Comparison of ENCODE assay signal across 14 cellular contexts in genomic region chr22:44957267-44957905, GRCh38. TPM values are rescaled to one million over a fixed set of nuclear protein-coding genes. Genes with fewer than 3 reads are reported as not detected.
A peak's percentile ranks its signal among the peaks of the same experiment; 100 is the strongest.
DNase-seq lines count a peak whose midpoint lies in the region; ATAC-seq and TF ChIP-seq lines count a peak whose summit lies in the region.
"Had no signal": no experiment of that assay in that cellular context is flagged by ENCODE, and none has a peak within 500 bp of the region (broad histone marks: within the 10 kb centered on the region; RNA-seq: fewer than 3 reads in every experiment).

No MANE protein-coding gene starts in this region.

- H3K36me3 ChIP-seq in HEK293 (ENCODE audit: control insufficient read depth in 2 of 2, insufficient read depth in 1 of 2, low read length in 2 of 2) (no peaks in the 10 kb centered on the region), iPS-20b (ENCODE audit: insufficient read depth, low read depth, low read length) (peaks cover 8% of the 10 kb centered on the region), MM.1S (replicated peaks; ENCODE audit: insufficient read depth, low read length) (no peaks in the 10 kb centered on the region)
- H3K36me3 ChIP-seq: SJSA1 had no signal

- H3K9me3 ChIP-seq in HEK293 (ENCODE audit: control insufficient read depth, insufficient read depth, low read depth, low read length), result no peaks in the 10 kb centered on the region
- no peaks in the 10 kb centered on the region for H3K9me3 ChIP-seq in iPS-20b (ENCODE audit: insufficient read depth, low read depth, low read length)
- no peaks in the 10 kb centered on the region for H3K9me3 ChIP-seq in MM.1S (replicated peaks; ENCODE audit: insufficient read depth, low read length)
- H3K9me3 ChIP-seq: SJSA1 had no signal

- H3K4me2 ChIP-seq in MM.1S (ENCODE audit: low read depth, low read length), result no peak overlapping the region

- H3K27ac ChIP-seq in HEK293 (ENCODE audit: extremely low read depth, low read depth, low read length) (no peak overlapping the region), iPS-20b (ENCODE audit: low read length) (no peak overlapping the region), MM.1S (ENCODE audit: low read length) (no peak overlapping the region)
- H3K27ac ChIP-seq: SJSA1, VCaP had no signal

- H3K79me2 ChIP-seq in MM.1S (ENCODE audit: low read length), result no peaks in the 10 kb centered on the region

- no peaks in the 10 kb centered on the region for H3K4me1 ChIP-seq in HEK293 (ENCODE audit: control insufficient read depth, insufficient read depth, low read length)
- H3K4me1 ChIP-seq in iPS-20b (ENCODE audit: insufficient read depth, low read length), result peaks cover 47% of the 10 kb centered on the region; the same call in 1 of the 2 replicates
- H3K4me1 ChIP-seq in MM.1S (ENCODE audit: low read length), result no peaks in the 10 kb centered on the region
- H3K4me1 ChIP-seq: SJSA1 had no signal

- H2AFZ ChIP-seq in MM.1S (ENCODE audit: low read length), result no peak overlapping the region

- H3K9me2 ChIP-seq in MM.1S (replicated peaks; ENCODE audit: insufficient read depth, low read length), result no peaks in the 10 kb centered on the region

- ATAC-seq in WTC11, result peak; percentile 69
- ATAC-seq in HG03521 (IDR thresholded peaks at IDR 0.05; ENCODE audit: unreplicated experiment), result no peak
- ATAC-seq: activated T-cell treated with anti-CD3 and anti-CD28 coated beads, Interleukin-2, amount 50 U/mL, for 72 hours had no signal

- H3K9ac ChIP-seq in iPS-20b (ENCODE audit: low read depth, low read length), result peak overlapping the region; percentile 60; the same call in 1 of the 2 replicates
- H3K9ac ChIP-seq in MM.1S (ENCODE audit: low read length), result no peak overlapping the region

- no peak for DNase-seq in AG10803 (ENCODE audit: low read depth)
- DNase-seq in WTC11 (ENCODE audit: low spot score), result peak; percentile 53
- no peak for DNase-seq in MM.1S
- no peak for DNase-seq in ecto neural progenitor cell (ENCODE audit: low spot score)
- DNase-seq in COLO668 (lab: John Stamatoyannopoulos, UW; ENCODE audit: unreplicated experiment), result no peak
- DNase-seq: activated T-cell treated with anti-CD3 and anti-CD28 coated beads, Interleukin-2, amount 50 U/mL, for 72 hours; aorta; midbrain; NCI-H82 had no signal

- no peaks in the 10 kb centered on the region for H3K27me3 Mint-ChIP-seq in WTC11 (ENCODE audit: low read depth)

- no peak overlapping the region; the same call in 1 of the 2 replicates for H3K4me3 Mint-ChIP-seq in WTC11
- H3K4me3 Mint-ChIP-seq: activated T-cell treated with anti-CD3 and anti-CD28 coated beads, Interleukin-2, amount 50 U/mL, for 72 hours had no signal

- CTCF ChIA-PET in HEK293 (lab: Yijun Ruan, JAX), result interaction anchor here (0.7 kb wide), 3 partner anchors 57 to 141 kb away, joined by 3 to 4 read pairs (median 3); no protein-coding TSS in a partner anchor
- CTCF ChIA-PET in WTC11 (lab: Charles Lee), result interaction anchor here (0.7 to 1.2 kb wide), 5 partner anchors 12 to 126 kb away, joined by 3 to 5 read pairs (median 3); no protein-coding TSS in a partner anchor

- H3F3A ChIP-seq in MM.1S (ENCODE audit: insufficient read depth, low read length), result no peaks in the 10 kb centered on the region

- TF ChIP-seq CTCF in AG10803 (conservative IDR thresholded peaks at IDR 0.05; ENCODE audit: low read length), result peak; percentile 19
- TF ChIP-seq CTCF in HEK293 (tag by site-specific recombination; IDR thresholded peaks at IDR 0.05), result no peak
- no peak; the same call in 1 of the 2 replicates for TF ChIP-seq CTCF in WTC11 (IDR thresholded peaks at IDR 0.05)
- no peak for TF ChIP-seq CTCF in MM.1S (IDR thresholded peaks at IDR 0.05; ENCODE audit: low read length)

- H3K4me1 Mint-ChIP-seq in WTC11, result peaks cover 87% of the 10 kb centered on the region

- H3K9me3 Mint-ChIP-seq in WTC11, result peaks cover 6% of the 10 kb centered on the region
- H3K9me3 Mint-ChIP-seq: activated T-cell treated with anti-CD3 and anti-CD28 coated beads, Interleukin-2, amount 50 U/mL, for 72 hours had no signal

- no peaks in the 10 kb centered on the region for H4K20me1 ChIP-seq in MM.1S (ENCODE audit: insufficient read depth, low read length)

- peaks cover 29% of the 10 kb centered on the region for H3K36me3 Mint-ChIP-seq in WTC11

- POLR2A ChIA-PET in HEK293 (lab: Yijun Ruan, JAX) (no interaction called here), WTC11 (lab: Charles Lee) (no interaction called here)

- H3K27me3 ChIP-seq in iPS-20b (ENCODE audit: insufficient read depth, low read length) (no peaks in the 10 kb centered on the region), MM.1S (replicated peaks; ENCODE audit: insufficient read depth, low read length) (peaks cover 95% of the 10 kb centered on the region)

- H3K4me3 ChIP-seq in AG10803 (ENCODE audit: low read length) (no peak overlapping the region), HEK293 (ENCODE audit: low read depth, low read length) (no peak overlapping the region), iPS-20b (ENCODE audit: low read length) (no peak overlapping the region; the same call in 1 of the 2 replicates), MM.1S (ENCODE audit: low read length) (no peak overlapping the region)
- H3K4me3 ChIP-seq: SJSA1 had no signal

- H3K27ac Mint-ChIP-seq in WTC11, result peak overlapping the region; percentile 47
- H3K27ac Mint-ChIP-seq: activated T-cell treated with anti-CD3 and anti-CD28 coated beads, Interleukin-2, amount 50 U/mL, for 72 hours had no signal

TF ChIP-seq in HEK293, 187 proteins besides CTCF, POLR2A, EP300 and RAD21:
- TF ChIP-seq ZNF341 (tag by site-specific recombination; IDR thresholded peaks at IDR 0.05; ENCODE audit: low read depth) (no peak), ZIC2 (tag by site-specific recombination; IDR thresholded peaks at IDR 0.05) (peak; percentile 69)

TF ChIP-seq in WTC11, 78 proteins besides CTCF, POLR2A, EP300 and RAD21 (continues in another document):
- TF ChIP-seq ZNF423 (CRISPR knock-in tag; IDR thresholded peaks at IDR 0.05) (peak; percentile 53), RORB (CRISPR knock-in tag; IDR thresholded peaks at IDR 0.05) (no peak), SOX15 (CRISPR knock-in tag; IDR thresholded peaks at IDR 0.05) (no peak), MXD4 (CRISPR knock-in tag; IDR thresholded peaks at IDR 0.05; ENCODE audit: borderline replicate concordance) (no peak), GABPB1 (CRISPR knock-in tag; IDR thresholded peaks at IDR 0.05) (no peak), ZNF317 (CRISPR knock-in tag; IDR thresholded peaks at IDR 0.05; ENCODE audit: borderline replicate concordance, low read depth) (0 out of 2 replicates have a peak, but pooled peaks have one; percentile 29), ZNF219 (CRISPR knock-in tag; IDR thresholded peaks at IDR 0.05; ENCODE audit: borderline replicate concordance) (no peak), ETV6 (CRISPR knock-in tag; IDR thresholded peaks at IDR 0.05) (no peak), ESRRA (CRISPR knock-in tag; IDR thresholded peaks at IDR 0.05; ENCODE audit: borderline replicate concordance) (no peak), SP1 (CRISPR knock-in tag; conservative IDR thresholded peaks at IDR 0.05) (no peak), CREB1 (CRISPR knock-in tag; IDR thresholded peaks at IDR 0.05) (no peak)
- TF ChIP-seq, protein P1, sequence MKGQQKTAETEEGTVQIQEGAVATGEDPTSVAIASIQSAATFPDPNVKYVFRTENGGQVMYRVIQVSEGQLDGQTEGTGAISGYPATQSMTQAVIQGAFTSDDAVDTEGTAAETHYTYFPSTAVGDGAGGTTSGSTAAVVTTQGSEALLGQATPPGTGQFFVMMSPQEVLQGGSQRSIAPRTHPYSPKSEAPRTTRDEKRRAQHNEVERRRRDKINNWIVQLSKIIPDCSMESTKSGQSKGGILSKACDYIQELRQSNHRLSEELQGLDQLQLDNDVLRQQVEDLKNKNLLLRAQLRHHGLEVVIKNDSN (CRISPR knock-in tag; IDR thresholded peaks at IDR 0.05), result no peak
- TF ChIP-seq, protein P2, sequence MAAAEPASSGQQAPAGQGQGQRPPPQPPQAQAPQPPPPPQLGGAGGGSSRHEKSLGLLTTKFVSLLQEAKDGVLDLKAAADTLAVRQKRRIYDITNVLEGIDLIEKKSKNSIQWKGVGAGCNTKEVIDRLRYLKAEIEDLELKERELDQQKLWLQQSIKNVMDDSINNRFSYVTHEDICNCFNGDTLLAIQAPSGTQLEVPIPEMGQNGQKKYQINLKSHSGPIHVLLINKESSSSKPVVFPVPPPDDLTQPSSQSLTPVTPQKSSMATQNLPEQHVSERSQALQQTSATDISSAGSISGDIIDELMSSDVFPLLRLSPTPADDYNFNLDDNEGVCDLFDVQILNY (CRISPR knock-in tag; IDR thresholded peaks at IDR 0.05), result no peak
- TF ChIP-seq, protein P3, sequence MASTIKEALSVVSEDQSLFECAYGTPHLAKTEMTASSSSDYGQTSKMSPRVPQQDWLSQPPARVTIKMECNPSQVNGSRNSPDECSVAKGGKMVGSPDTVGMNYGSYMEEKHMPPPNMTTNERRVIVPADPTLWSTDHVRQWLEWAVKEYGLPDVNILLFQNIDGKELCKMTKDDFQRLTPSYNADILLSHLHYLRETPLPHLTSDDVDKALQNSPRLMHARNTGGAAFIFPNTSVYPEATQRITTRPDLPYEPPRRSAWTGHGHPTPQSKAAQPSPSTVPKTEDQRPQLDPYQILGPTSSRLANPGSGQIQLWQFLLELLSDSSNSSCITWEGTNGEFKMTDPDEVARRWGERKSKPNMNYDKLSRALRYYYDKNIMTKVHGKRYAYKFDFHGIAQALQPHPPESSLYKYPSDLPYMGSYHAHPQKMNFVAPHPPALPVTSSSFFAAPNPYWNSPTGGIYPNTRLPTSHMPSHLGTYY (CRISPR knock-in tag; IDR thresholded peaks at IDR 0.05), result no peak
- TF ChIP-seq, protein P4, sequence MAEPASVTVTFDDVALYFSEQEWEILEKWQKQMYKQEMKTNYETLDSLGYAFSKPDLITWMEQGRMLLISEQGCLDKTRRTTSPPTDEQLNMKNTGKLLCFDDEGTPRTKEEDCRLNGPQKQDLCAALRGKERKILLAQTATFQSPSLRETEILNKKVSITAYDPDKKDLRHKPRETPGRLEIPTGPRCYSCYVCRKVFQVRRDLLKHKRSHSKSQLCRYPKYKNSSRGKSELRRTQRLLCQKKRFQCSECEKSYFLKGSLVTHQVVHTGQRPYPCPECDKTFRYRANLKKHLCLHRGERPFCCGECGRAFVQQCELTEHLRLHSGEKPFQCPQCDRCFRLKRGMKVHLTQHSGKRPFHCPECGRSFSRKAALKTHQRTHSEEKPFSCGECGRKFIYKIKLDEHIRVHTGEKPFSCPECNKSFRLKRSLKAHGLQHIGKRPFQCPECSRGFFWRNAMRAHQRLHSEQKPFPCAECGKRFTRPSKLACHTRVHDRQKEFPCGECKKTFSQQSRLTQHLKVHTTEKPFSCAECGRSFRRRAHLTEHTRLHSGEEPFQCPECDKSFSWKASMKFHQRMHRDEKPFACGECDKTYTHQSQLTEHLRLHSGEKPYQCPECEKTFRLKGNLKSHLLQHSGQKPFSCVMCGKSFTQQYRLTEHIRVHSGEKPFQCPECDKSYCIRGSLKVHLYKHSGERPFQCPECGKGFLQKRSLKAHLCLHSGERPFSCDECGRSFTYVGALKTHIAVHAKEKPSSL (CRISPR knock-in tag; conservative IDR thresholded peaks at IDR 0.05), result no peak

RNA-seq across cellular contexts. Expression of gene PHF21B, which starts 52.4 kb away (rescaled TPM):
- total RNA-seq in WTC11 (2021), result 90.6 to 107 TPM (median 92.5 TPM) in 3 replicates
